In genomic region chr2:169136885-169137534, GRCh38 we compare ENCODE assay signal across 1 cellular context.
TF ChIP-seq lines count a peak whose summit lies in the region.

No MANE protein-coding gene starts in this region.

TF ChIP-seq in GM23338, 12 proteins besides CTCF, POLR2A, EP300 and RAD21:
- TF ChIP-seq ZNF462 (CRISPR knock-in tag; IDR thresholded peaks at IDR 0.05) (no peak), STAT1 (IDR thresholded peaks at IDR 0.05; ENCODE audit: unreplicated experiment) (no peak), ZNF114 (CRISPR knock-in tag; IDR thresholded peaks at IDR 0.05) (no peak), POLR2AphosphoS5 (IDR thresholded peaks at IDR 0.05; ENCODE audit: low read depth) (no peak), EZH2 (IDR thresholded peaks at IDR 0.05; ENCODE audit: low read depth, unreplicated experiment) (no peak), EZH2phosphoT487 (IDR thresholded peaks at IDR 0.05; ENCODE audit: unreplicated experiment) (no peak), JUNB (IDR thresholded peaks at IDR 0.05; ENCODE audit: unreplicated experiment) (no peak), CREB1 (CRISPR knock-in tag; IDR thresholded peaks at IDR 0.05; ENCODE audit: low read depth) (no peak)
- TF ChIP-seq, protein P1, sequence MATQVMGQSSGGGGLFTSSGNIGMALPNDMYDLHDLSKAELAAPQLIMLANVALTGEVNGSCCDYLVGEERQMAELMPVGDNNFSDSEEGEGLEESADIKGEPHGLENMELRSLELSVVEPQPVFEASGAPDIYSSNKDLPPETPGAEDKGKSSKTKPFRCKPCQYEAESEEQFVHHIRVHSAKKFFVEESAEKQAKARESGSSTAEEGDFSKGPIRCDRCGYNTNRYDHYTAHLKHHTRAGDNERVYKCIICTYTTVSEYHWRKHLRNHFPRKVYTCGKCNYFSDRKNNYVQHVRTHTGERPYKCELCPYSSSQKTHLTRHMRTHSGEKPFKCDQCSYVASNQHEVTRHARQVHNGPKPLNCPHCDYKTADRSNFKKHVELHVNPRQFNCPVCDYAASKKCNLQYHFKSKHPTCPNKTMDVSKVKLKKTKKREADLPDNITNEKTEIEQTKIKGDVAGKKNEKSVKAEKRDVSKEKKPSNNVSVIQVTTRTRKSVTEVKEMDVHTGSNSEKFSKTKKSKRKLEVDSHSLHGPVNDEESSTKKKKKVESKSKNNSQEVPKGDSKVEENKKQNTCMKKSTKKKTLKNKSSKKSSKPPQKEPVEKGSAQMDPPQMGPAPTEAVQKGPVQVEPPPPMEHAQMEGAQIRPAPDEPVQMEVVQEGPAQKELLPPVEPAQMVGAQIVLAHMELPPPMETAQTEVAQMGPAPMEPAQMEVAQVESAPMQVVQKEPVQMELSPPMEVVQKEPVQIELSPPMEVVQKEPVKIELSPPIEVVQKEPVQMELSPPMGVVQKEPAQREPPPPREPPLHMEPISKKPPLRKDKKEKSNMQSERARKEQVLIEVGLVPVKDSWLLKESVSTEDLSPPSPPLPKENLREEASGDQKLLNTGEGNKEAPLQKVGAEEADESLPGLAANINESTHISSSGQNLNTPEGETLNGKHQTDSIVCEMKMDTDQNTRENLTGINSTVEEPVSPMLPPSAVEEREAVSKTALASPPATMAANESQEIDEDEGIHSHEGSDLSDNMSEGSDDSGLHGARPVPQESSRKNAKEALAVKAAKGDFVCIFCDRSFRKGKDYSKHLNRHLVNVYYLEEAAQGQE (IDR thresholded peaks at IDR 0.05; ENCODE audit: unreplicated experiment): no peak
